In genomic region chr22:21963790-21964211, GRCh38 we compare ENCODE assay signal across 1 cellular context.
TF ChIP-seq lines count a peak whose summit lies in the region.

No MANE protein-coding gene starts in this region.

TF ChIP-seq in K562, 482 proteins besides CTCF, POLR2A, EP300 and RAD21 (continued from another document):
- 0 out of 6 replicates have a peak, but pooled peaks of 1 of the 3 experiments have one; percentile 12 for TF ChIP-seq ZBTB11 (CRISPR knock-in tag; IDR thresholded peaks at IDR 0.05)
- no peak for TF ChIP-seq SMARCA4 (IDR thresholded peaks at IDR 0.05)
- no peak for TF ChIP-seq KAT2B (IDR thresholded peaks at IDR 0.05; ENCODE audit: low read depth, low read length)
- no peak for TF ChIP-seq CBX8 (IDR thresholded peaks at IDR 0.05; ENCODE audit: borderline replicate concordance, extremely low read depth, low read depth, low read length, poor library complexity, severe bottlenecking)
- no peak for TF ChIP-seq ZNF174 (CRISPR knock-in tag; IDR thresholded peaks at IDR 0.05)
- no peak for TF ChIP-seq TCF7L2 (IDR thresholded peaks at IDR 0.05; ENCODE audit: low read depth, low read length)
- TF ChIP-seq STAT5A (IDR thresholded peaks at IDR 0.05; ENCODE audit: borderline replicate concordance, low read length): no peak
- TF ChIP-seq ZNF311 (CRISPR knock-in tag; IDR thresholded peaks at IDR 0.05): no peak
- no peak for TF ChIP-seq MEF2A (IDR thresholded peaks at IDR 0.05; ENCODE audit: control insufficient read depth, low read depth, low read length)
- TF ChIP-seq E2F3 (CRISPR knock-in tag; IDR thresholded peaks at IDR 0.05): 0 out of 2 replicates have a peak, but pooled peaks have one; percentile 16
- TF ChIP-seq WHSC1 (IDR thresholded peaks at IDR 0.05; ENCODE audit: low read length): no peak
- TF ChIP-seq MYBL2 (IDR thresholded peaks at IDR 0.05; ENCODE audit: low read depth): no peak
- peak; percentile 33; the same call in 1 of the 2 replicates for TF ChIP-seq MYBL2 (CRISPR knock-in tag; IDR thresholded peaks at IDR 0.05; ENCODE audit: borderline replicate concordance)
- no peak for TF ChIP-seq ZBTB43 (CRISPR knock-in tag; IDR thresholded peaks at IDR 0.05)
- 0 out of 2 replicates have a peak, but pooled peaks have one; percentile 80 for TF ChIP-seq NR3C1 (CRISPR knock-in tag; IDR thresholded peaks at IDR 0.05)
- TF ChIP-seq ZC3H8 (IDR thresholded peaks at IDR 0.05): no peak
- 0 out of 4 replicates have a peak, but pooled peaks of 1 of the 2 experiments have one; percentile 60 for TF ChIP-seq ZNF639 (CRISPR knock-in tag; conservative IDR thresholded peaks at IDR 0.05 in 1 of 2, IDR thresholded peaks at IDR 0.05 in 1 of 2)
- no peak for TF ChIP-seq LCOR (CRISPR knock-in tag; IDR thresholded peaks at IDR 0.05)
- TF ChIP-seq CBX2 (IDR thresholded peaks at IDR 0.05; ENCODE audit: insufficient read depth, low read length, poor library complexity, severe bottlenecking): no peak
- TF ChIP-seq ZNF124 (CRISPR knock-in tag; IDR thresholded peaks at IDR 0.05): peak; percentile 57; the same call in 1 of the 2 replicates
- TF ChIP-seq ZNF583 (CRISPR knock-in tag; IDR thresholded peaks at IDR 0.05): no peak
- no peak for TF ChIP-seq DDX20 (tag; IDR thresholded peaks at IDR 0.05; ENCODE audit: low read depth)
- no peak for TF ChIP-seq ZNF197 (CRISPR knock-in tag; IDR thresholded peaks at IDR 0.05; ENCODE audit: low read depth)
TF ChIP-seq in K562: peak in this region for 17.
